In the genomic region with DNA sequence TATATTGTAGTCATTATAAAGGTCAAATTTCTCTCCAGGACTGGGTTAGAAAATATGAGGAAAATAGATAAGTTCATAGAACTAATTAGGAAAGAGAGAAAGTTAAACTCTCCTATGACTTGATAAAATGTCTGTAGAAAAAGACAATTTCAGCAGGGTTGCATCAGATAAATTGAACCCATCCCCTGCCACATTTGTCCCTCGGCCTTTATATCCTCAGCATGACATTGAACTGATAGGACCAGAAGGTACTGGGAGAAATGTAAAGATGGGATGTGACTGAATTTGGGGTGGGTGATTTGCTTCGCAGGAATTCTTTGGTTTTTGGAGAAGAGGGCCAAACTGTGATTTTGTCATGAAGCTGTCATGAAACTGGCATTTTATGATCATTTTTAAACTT, we compare ENCODE assay signal across 5 cellular contexts.
A peak's percentile ranks its signal among the peaks of the same experiment; 100 is the strongest.
DNase-seq lines count a peak whose midpoint lies in the region; ATAC-seq, FAIRE-seq and TF ChIP-seq lines count a peak whose summit lies in the region.
"Not testable (repeated sequence)": the region's sequence is repeated elsewhere in the genome, so short reads cannot be mapped to it uniquely, and the experiment has no call there.

No MANE protein-coding gene starts in this region.

- H3K27ac Mint-ChIP-seq in activated CD8-positive, alpha-beta memory T cell treated with anti-CD3 and anti-CD28 coated beads, Interleukin-2, amount 10 ng/mL, durations not matched to agents 7 days and 5 days = peak overlapping the region; percentile 32
- H3K27ac Mint-ChIP-seq in stimulated activated naive CD8-positive, alpha-beta T cell treated with anti-CD3 and anti-CD28 coated beads, Interleukin-15, Interleukin-2, amounts not matched to agents 100 ng/mL and 50 ng/mL, for 24 hours = peak overlapping the region; percentile 26

- H3K9me1 ChIP-seq in K562 (ENCODE audit: control insufficient read depth, insufficient read depth, low read length) = not testable (repeated sequence)

- in situ Hi-C loops in K562 (cut with MboI) = not testable (repeated sequence)

- not testable (repeated sequence) for FAIRE-seq in K562 (lab: Jason Lieb, UNC)

- H3K27ac ChIP-seq in OCI-LY3 (ENCODE audit: low read length) = peak overlapping the region; percentile 98; the same call in 1 of the 2 replicates
- H3K27ac ChIP-seq in SK-N-MC = peak overlapping the region; percentile 21; the same call in 1 of the 2 replicates
- H3K27ac ChIP-seq in K562 (ENCODE audit: extremely low read depth, low read depth, low read length) = not testable (repeated sequence)

- H3K9ac ChIP-seq in OCI-LY3 (ENCODE audit: low read length); SK-N-MC (ENCODE audit: insufficient read length); K562 (ENCODE audit: insufficient read depth in 1 of 2, low read depth in 2 of 2, low read length in 2 of 2): not testable (repeated sequence)

- H3K4me2 ChIP-seq in OCI-LY3 (ENCODE audit: low read length); K562 (ENCODE audit: insufficient read depth, low read length): not testable (repeated sequence)

- TF ChIP-seq POLR2A in K562 (conservative IDR thresholded peaks at IDR 0.05) = not testable (repeated sequence)

- not testable (repeated sequence) for H3K27me3 ChIP-seq in OCI-LY3 (ENCODE audit: low read depth, low read length); K562 (ENCODE audit: control insufficient read depth in 2 of 2, insufficient read depth in 2 of 2, low read length in 2 of 2)

- not testable (repeated sequence) for BruUV-seq in K562 (replicated peaks; lab: Mats Ljungman, UMichigan)

- TF ChIP-seq CTCF in OCI-LY3 (IDR thresholded peaks at IDR 0.05; ENCODE audit: low read depth, low read length); K562 (IDR thresholded peaks at IDR 0.05 in 2 of 3, conservative IDR thresholded peaks at IDR 0.05 in 1 of 3; ENCODE audit: insufficient read depth in 2 of 3, low read depth in 1 of 3, low read length in 3 of 3): not testable (repeated sequence)

- CTCF ChIA-PET in activated CD8-positive, alpha-beta memory T cell treated with anti-CD3 and anti-CD28 coated beads, Interleukin-2, amount 10 ng/mL, durations not matched to agents 7 days and 5 days (lab: Charles Lee); K562 (lab: Yijun Ruan, JAX; ENCODE audit: low intra/inter-chr PET ratio): not testable (repeated sequence)

- not testable (repeated sequence) for DNase-seq in SK-N-MC (ENCODE audit: low read depth, low spot score); activated CD8-positive, alpha-beta memory T cell treated with anti-CD3 and anti-CD28 coated beads, Interleukin-2, amount 10 ng/mL, durations not matched to agents 7 days and 5 days; K562 (ENCODE audit: extremely low read depth in 1 of 4, low spot score in 3 of 4)

- 12% methylated on average over 2 of the region's 2 CpGs for WGBS in K562 (ENCODE audit: insufficient coverage, low coverage, missing lambda C conversion rate)

- H3K36me3 Mint-ChIP-seq in activated CD8-positive, alpha-beta memory T cell treated with anti-CD3 and anti-CD28 coated beads, Interleukin-2, amount 10 ng/mL, durations not matched to agents 7 days and 5 days; stimulated activated naive CD8-positive, alpha-beta T cell treated with anti-CD3 and anti-CD28 coated beads, Interleukin-15, Interleukin-2, amounts not matched to agents 100 ng/mL and 50 ng/mL, for 24 hours (ENCODE audit: low read depth): not testable (repeated sequence)

- POLR2A ChIA-PET in K562 (lab: Yijun Ruan, JAX) = not testable (repeated sequence)

- peaks cover 58% of the 10 kb centered on the region for H3K4me1 Mint-ChIP-seq in activated CD8-positive, alpha-beta memory T cell treated with anti-CD3 and anti-CD28 coated beads, Interleukin-2, amount 10 ng/mL, durations not matched to agents 7 days and 5 days
- peaks cover 45% of the 10 kb centered on the region for H3K4me1 Mint-ChIP-seq in stimulated activated naive CD8-positive, alpha-beta T cell treated with anti-CD3 and anti-CD28 coated beads, Interleukin-15, Interleukin-2, amounts not matched to agents 100 ng/mL and 50 ng/mL, for 24 hours (ENCODE audit: low read depth)

- TF ChIP-seq EP300 in K562 (IDR thresholded peaks at IDR 0.05; ENCODE audit: low read length) = not testable (repeated sequence)

- H2AFZ ChIP-seq in OCI-LY3 (ENCODE audit: low read depth, low read length); K562 (ENCODE audit: low read depth, low read length): not testable (repeated sequence)

- H3K4me1 ChIP-seq in OCI-LY3 (ENCODE audit: low read length) = peaks cover 55% of the 10 kb centered on the region
- H3K4me1 ChIP-seq in K562 (replicated peaks in 1 of 2; ENCODE audit: control insufficient read depth in 2 of 2, insufficient read depth in 2 of 2, low read length in 2 of 2) = not testable (repeated sequence)

- intact Hi-C loops in K562 (cut with micrococcal nuclease) = loop anchor here (5.0 kb wide), 1 partner anchor 114 kb away; no protein-coding TSS in a partner anchor

- not testable (repeated sequence) for H3K9me3 ChIP-seq in OCI-LY3 (ENCODE audit: insufficient read depth, low read length); SK-N-MC (ENCODE audit: low read depth, low read length); K562 (replicated peaks; ENCODE audit: control insufficient read depth, insufficient read depth, low read depth, low read length)

- H3K27me3 Mint-ChIP-seq in activated CD8-positive, alpha-beta memory T cell treated with anti-CD3 and anti-CD28 coated beads, Interleukin-2, amount 10 ng/mL, durations not matched to agents 7 days and 5 days; stimulated activated naive CD8-positive, alpha-beta T cell treated with anti-CD3 and anti-CD28 coated beads, Interleukin-15, Interleukin-2, amounts not matched to agents 100 ng/mL and 50 ng/mL, for 24 hours: not testable (repeated sequence)

- not testable (repeated sequence) for ATAC-seq in activated CD8-positive, alpha-beta memory T cell treated with anti-CD3 and anti-CD28 coated beads, Interleukin-2, amount 10 ng/mL, durations not matched to agents 7 days and 5 days
- ATAC-seq in K562 = peak; percentile 61

- not testable (repeated sequence) for TF ChIP-seq RAD21 in K562 (CRISPR knock-in tag; conservative IDR thresholded peaks at IDR 0.05 in 1 of 2, IDR thresholded peaks at IDR 0.05 in 1 of 2)

- not testable (repeated sequence) for H3K79me2 ChIP-seq in OCI-LY3 (ENCODE audit: low read length); K562 (ENCODE audit: control insufficient read depth, insufficient read depth, low read length)

- H3K4me3 Mint-ChIP-seq in activated CD8-positive, alpha-beta memory T cell treated with anti-CD3 and anti-CD28 coated beads, Interleukin-2, amount 10 ng/mL, durations not matched to agents 7 days and 5 days; stimulated activated naive CD8-positive, alpha-beta T cell treated with anti-CD3 and anti-CD28 coated beads, Interleukin-15, Interleukin-2, amounts not matched to agents 100 ng/mL and 50 ng/mL, for 24 hours: not testable (repeated sequence)

- H3K4me3 ChIP-seq in OCI-LY3 (ENCODE audit: low read length); SK-N-MC; K562: not testable (repeated sequence)

- H3K9me3 Mint-ChIP-seq in activated CD8-positive, alpha-beta memory T cell treated with anti-CD3 and anti-CD28 coated beads, Interleukin-2, amount 10 ng/mL, durations not matched to agents 7 days and 5 days (ENCODE audit: low read depth); stimulated activated naive CD8-positive, alpha-beta T cell treated with anti-CD3 and anti-CD28 coated beads, Interleukin-15, Interleukin-2, amounts not matched to agents 100 ng/mL and 50 ng/mL, for 24 hours: not testable (repeated sequence)

- not testable (repeated sequence) for H4K20me1 ChIP-seq in OCI-LY3 (ENCODE audit: insufficient read depth, low read length); K562 (replicated peaks; ENCODE audit: control insufficient read depth, insufficient read depth, low read length)

- not testable (repeated sequence) for H3K36me3 ChIP-seq in OCI-LY3 (replicated peaks; ENCODE audit: low read depth, low read length); SK-N-MC (ENCODE audit: insufficient read depth, low read length); K562 (ENCODE audit: control insufficient read depth, insufficient read depth, low read length)

TF ChIP-seq in K562, 482 proteins besides CTCF, POLR2A, EP300 and RAD21 (continues in another document):
- TF ChIP-seq L3MBTL2 (IDR thresholded peaks at IDR 0.05) (0 out of 2 replicates have a peak, but pooled peaks have one; percentile 16), CEBPG (tag; conservative IDR thresholded peaks at IDR 0.05 in 1 of 2, IDR thresholded peaks at IDR 0.05 in 1 of 2) (peak; percentile 35 to 87; a peak in 3 of 4 replicates), ATF7 (IDR thresholded peaks at IDR 0.05) (peak; percentile 17; the same call in 1 of the 2 replicates), TRIM24 (IDR thresholded peaks at IDR 0.05) (peak; percentile 5 to 67; a peak in 2 of 4 replicates), ESRRA (IDR thresholded peaks at IDR 0.05; ENCODE audit: borderline replicate concordance, low read depth) (peak; percentile 33; the same call in 1 of the 2 replicates), POLR2H (tag; IDR thresholded peaks at IDR 0.05; ENCODE audit: low read depth) (peak; percentile 75)
- not testable (repeated sequence) for TF ChIP-seq CEBPG (CRISPR knock-in tag; IDR thresholded peaks at IDR 0.05)
- TF ChIP-seq, protein P1, sequence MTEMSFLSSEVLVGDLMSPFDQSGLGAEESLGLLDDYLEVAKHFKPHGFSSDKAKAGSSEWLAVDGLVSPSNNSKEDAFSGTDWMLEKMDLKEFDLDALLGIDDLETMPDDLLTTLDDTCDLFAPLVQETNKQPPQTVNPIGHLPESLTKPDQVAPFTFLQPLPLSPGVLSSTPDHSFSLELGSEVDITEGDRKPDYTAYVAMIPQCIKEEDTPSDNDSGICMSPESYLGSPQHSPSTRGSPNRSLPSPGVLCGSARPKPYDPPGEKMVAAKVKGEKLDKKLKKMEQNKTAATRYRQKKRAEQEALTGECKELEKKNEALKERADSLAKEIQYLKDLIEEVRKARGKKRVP (CRISPR knock-in tag; IDR thresholded peaks at IDR 0.05) = peak; percentile 75
